Comparison of ENCODE assay signal across 2 cellular contexts in genomic region chr19:33133438-33134031, GRCh38.
A peak's percentile ranks its signal among the peaks of the same experiment; 100 is the strongest.
TF ChIP-seq lines count a peak whose summit lies in the region.

No MANE protein-coding gene starts in this region.

TF ChIP-seq in K562, 482 proteins besides CTCF, POLR2A, EP300 and RAD21:
- no peak for TF ChIP-seq MEF2D (tag; conservative IDR thresholded peaks at IDR 0.05; ENCODE audit: low read depth)
- TF ChIP-seq ZBTB33 (CRISPR knock-in tag; IDR thresholded peaks at IDR 0.05) = no peak
- TF ChIP-seq BHLHE40 (IDR thresholded peaks at IDR 0.05; ENCODE audit: low read length) = 0 out of 2 replicates have a peak, but pooled peaks have one; percentile 7
- TF ChIP-seq, protein P1, sequence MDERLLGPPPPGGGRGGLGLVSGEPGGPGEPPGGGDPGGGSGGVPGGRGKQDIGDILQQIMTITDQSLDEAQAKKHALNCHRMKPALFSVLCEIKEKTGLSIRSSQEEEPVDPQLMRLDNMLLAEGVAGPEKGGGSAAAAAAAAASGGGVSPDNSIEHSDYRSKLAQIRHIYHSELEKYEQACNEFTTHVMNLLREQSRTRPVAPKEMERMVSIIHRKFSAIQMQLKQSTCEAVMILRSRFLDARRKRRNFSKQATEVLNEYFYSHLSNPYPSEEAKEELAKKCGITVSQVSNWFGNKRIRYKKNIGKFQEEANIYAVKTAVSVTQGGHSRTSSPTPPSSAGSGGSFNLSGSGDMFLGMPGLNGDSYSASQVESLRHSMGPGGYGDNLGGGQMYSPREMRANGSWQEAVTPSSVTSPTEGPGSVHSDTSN (CRISPR knock-in tag; IDR thresholded peaks at IDR 0.05; ENCODE audit: low read depth) = no peak
- TF ChIP-seq, protein P1 (tag; conservative IDR thresholded peaks at IDR 0.05; ENCODE audit: low read depth) = peak; percentile 54; the same call in 1 of the 2 replicates
- no peak for TF ChIP-seq ZNF384 (IDR thresholded peaks at IDR 0.05; ENCODE audit: low read depth, low read length)
- TF ChIP-seq TARDBP (IDR thresholded peaks at IDR 0.05) = no peak
- TF ChIP-seq MEIS2 (IDR thresholded peaks at IDR 0.05; ENCODE audit: partially characterized antibody) = peak; percentile 51
- TF ChIP-seq CTBP1 (IDR thresholded peaks at IDR 0.05; ENCODE audit: borderline replicate concordance) = peak; percentile 21; the same call in 1 of the 2 replicates
- TF ChIP-seq RNF2 (IDR thresholded peaks at IDR 0.05) = no peak
- 0 out of 4 replicates have a peak, but pooled peaks of 1 of the 2 experiments have one; percentile 8 for TF ChIP-seq TRIM24 (IDR thresholded peaks at IDR 0.05)
- peak; percentile 80 for TF ChIP-seq NFIC (IDR thresholded peaks at IDR 0.05)
- TF ChIP-seq ZNF41 (CRISPR knock-in tag; conservative IDR thresholded peaks at IDR 0.05) = no peak
TF ChIP-seq in K562: peak in this region for 6.

TF ChIP-seq in HepG2, 621 proteins besides CTCF, POLR2A, EP300 and RAD21:
- TF ChIP-seq, protein P2, sequence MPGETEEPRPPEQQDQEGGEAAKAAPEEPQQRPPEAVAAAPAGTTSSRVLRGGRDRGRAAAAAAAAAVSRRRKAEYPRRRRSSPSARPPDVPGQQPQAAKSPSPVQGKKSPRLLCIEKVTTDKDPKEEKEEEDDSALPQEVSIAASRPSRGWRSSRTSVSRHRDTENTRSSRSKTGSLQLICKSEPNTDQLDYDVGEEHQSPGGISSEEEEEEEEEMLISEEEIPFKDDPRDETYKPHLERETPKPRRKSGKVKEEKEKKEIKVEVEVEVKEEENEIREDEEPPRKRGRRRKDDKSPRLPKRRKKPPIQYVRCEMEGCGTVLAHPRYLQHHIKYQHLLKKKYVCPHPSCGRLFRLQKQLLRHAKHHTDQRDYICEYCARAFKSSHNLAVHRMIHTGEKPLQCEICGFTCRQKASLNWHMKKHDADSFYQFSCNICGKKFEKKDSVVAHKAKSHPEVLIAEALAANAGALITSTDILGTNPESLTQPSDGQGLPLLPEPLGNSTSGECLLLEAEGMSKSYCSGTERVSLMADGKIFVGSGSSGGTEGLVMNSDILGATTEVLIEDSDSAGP (CRISPR knock-in tag; IDR thresholded peaks at IDR 0.05; ENCODE audit: borderline replicate concordance) = 0 out of 2 replicates have a peak, but pooled peaks have one; percentile 19
- peak; percentile 52 for TF ChIP-seq TEAD3 (CRISPR knock-in tag; optimal IDR thresholded peaks at IDR 0.05; ENCODE audit: borderline replicate concordance)
- TF ChIP-seq ZNF687 (CRISPR knock-in tag; IDR thresholded peaks at IDR 0.05) = peak; percentile 58; the same call in 1 of the 2 replicates
- TF ChIP-seq CCDC6 (CRISPR knock-in tag; IDR thresholded peaks at IDR 0.05) = no peak
- no peak for TF ChIP-seq KAT7 (CRISPR knock-in tag; IDR thresholded peaks at IDR 0.05; ENCODE audit: borderline replicate concordance)
- TF ChIP-seq ATF7 (IDR thresholded peaks at IDR 0.05) = no peak
- no peak for TF ChIP-seq ATF7 (CRISPR knock-in tag; IDR thresholded peaks at IDR 0.05)
- TF ChIP-seq ZBTB38 (CRISPR knock-in tag; IDR thresholded peaks at IDR 0.05) = peak; percentile 50; the same call in 1 of the 2 replicates
- peak; percentile 86 for TF ChIP-seq HNF4A (CRISPR knock-in tag; IDR thresholded peaks at IDR 0.05)
- 0 out of 2 replicates have a peak, but pooled peaks have one; percentile 13 for TF ChIP-seq ZNF331 (CRISPR knock-in tag; IDR thresholded peaks at IDR 0.05)
- no peak for TF ChIP-seq ZNF230 (CRISPR knock-in tag; IDR thresholded peaks at IDR 0.05)
- TF ChIP-seq CEBPB (IDR thresholded peaks at IDR 0.05; ENCODE audit: borderline replicate concordance, low read depth, low read length) = no peak
- TF ChIP-seq HNF4G (IDR thresholded peaks at IDR 0.05; ENCODE audit: borderline replicate concordance, low read depth, low read length) = peak; percentile 43; the same call in 1 of the 2 replicates
- TF ChIP-seq HNF4G (CRISPR knock-in tag; IDR thresholded peaks at IDR 0.05; ENCODE audit: borderline replicate concordance, low read depth) = no peak
- peak; percentile 72; the same call in 1 of the 2 replicates for TF ChIP-seq ZNF777 (CRISPR knock-in tag; IDR thresholded peaks at IDR 0.05)
- TF ChIP-seq, protein P3, sequence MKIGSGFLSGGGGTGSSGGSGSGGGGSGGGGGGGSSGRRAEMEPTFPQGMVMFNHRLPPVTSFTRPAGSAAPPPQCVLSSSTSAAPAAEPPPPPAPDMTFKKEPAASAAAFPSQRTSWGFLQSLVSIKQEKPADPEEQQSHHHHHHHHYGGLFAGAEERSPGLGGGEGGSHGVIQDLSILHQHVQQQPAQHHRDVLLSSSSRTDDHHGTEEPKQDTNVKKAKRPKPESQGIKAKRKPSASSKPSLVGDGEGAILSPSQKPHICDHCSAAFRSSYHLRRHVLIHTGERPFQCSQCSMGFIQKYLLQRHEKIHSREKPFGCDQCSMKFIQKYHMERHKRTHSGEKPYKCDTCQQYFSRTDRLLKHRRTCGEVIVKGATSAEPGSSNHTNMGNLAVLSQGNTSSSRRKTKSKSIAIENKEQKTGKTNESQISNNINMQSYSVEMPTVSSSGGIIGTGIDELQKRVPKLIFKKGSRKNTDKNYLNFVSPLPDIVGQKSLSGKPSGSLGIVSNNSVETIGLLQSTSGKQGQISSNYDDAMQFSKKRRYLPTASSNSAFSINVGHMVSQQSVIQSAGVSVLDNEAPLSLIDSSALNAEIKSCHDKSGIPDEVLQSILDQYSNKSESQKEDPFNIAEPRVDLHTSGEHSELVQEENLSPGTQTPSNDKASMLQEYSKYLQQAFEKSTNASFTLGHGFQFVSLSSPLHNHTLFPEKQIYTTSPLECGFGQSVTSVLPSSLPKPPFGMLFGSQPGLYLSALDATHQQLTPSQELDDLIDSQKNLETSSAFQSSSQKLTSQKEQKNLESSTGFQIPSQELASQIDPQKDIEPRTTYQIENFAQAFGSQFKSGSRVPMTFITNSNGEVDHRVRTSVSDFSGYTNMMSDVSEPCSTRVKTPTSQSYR (CRISPR knock-in tag; IDR thresholded peaks at IDR 0.05; ENCODE audit: borderline replicate concordance) = peak; percentile 32; the same call in 1 of the 2 replicates
- peak; percentile 39; the same call in 1 of the 2 replicates for TF ChIP-seq ZFY (CRISPR knock-in tag; IDR thresholded peaks at IDR 0.05)
- TF ChIP-seq ESRRA (CRISPR knock-in tag; IDR thresholded peaks at IDR 0.05; ENCODE audit: low read depth) = peak; percentile 73; the same call in 1 of the 2 replicates
- TF ChIP-seq ZMYM3 (CRISPR knock-in tag; IDR thresholded peaks at IDR 0.05) = 0 out of 2 replicates have a peak, but pooled peaks have one; percentile 34
- TF ChIP-seq ARNT2 (CRISPR knock-in tag; IDR thresholded peaks at IDR 0.05; ENCODE audit: low read depth) = no peak
- TF ChIP-seq, protein P4, sequence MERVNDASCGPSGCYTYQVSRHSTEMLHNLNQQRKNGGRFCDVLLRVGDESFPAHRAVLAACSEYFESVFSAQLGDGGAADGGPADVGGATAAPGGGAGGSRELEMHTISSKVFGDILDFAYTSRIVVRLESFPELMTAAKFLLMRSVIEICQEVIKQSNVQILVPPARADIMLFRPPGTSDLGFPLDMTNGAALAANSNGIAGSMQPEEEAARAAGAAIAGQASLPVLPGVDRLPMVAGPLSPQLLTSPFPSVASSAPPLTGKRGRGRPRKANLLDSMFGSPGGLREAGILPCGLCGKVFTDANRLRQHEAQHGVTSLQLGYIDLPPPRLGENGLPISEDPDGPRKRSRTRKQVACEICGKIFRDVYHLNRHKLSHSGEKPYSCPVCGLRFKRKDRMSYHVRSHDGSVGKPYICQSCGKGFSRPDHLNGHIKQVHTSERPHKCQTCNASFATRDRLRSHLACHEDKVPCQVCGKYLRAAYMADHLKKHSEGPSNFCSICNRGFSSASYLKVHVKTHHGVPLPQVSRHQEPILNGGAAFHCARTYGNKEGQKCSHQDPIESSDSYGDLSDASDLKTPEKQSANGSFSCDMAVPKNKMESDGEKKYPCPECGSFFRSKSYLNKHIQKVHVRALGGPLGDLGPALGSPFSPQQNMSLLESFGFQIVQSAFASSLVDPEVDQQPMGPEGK (CRISPR knock-in tag; IDR thresholded peaks at IDR 0.05) = peak; percentile 55
- peak; percentile 26; the same call in 1 of the 2 replicates for TF ChIP-seq STAG1 (CRISPR knock-in tag; IDR thresholded peaks at IDR 0.05)
- TF ChIP-seq HOXA7 (CRISPR knock-in tag; IDR thresholded peaks at IDR 0.05) = no peak
